1 cellular context compared by ENCODE assay signal in genomic region chr1:40059292-40059959, GRCh38.
TF ChIP-seq lines count a peak whose summit lies in the region.

No MANE protein-coding gene starts in this region.

TF ChIP-seq in K562, 482 proteins besides CTCF, POLR2A, EP300 and RAD21 (continued from another document and continues in another):
- TF ChIP-seq KDM4B (IDR thresholded peaks at IDR 0.05; ENCODE audit: borderline replicate concordance in 2 of 2, low read depth in 1 of 2): no peak
- TF ChIP-seq CSDE1 (IDR thresholded peaks at IDR 0.05): no peak
- no peak for TF ChIP-seq LARP7 (IDR thresholded peaks at IDR 0.05)
- TF ChIP-seq RUNX1 (IDR thresholded peaks at IDR 0.05; ENCODE audit: low read depth): no peak
- TF ChIP-seq ZNF778 (CRISPR knock-in tag; IDR thresholded peaks at IDR 0.05): no peak
- TF ChIP-seq CBX2 (IDR thresholded peaks at IDR 0.05; ENCODE audit: insufficient read depth, low read length, poor library complexity, severe bottlenecking): no peak
- TF ChIP-seq ZBTB9 (CRISPR knock-in tag; IDR thresholded peaks at IDR 0.05): no peak
- TF ChIP-seq BRD9 (IDR thresholded peaks at IDR 0.05; ENCODE audit: low read depth, partially characterized antibody): no peak
- no peak for TF ChIP-seq CLOCK (CRISPR knock-in tag; IDR thresholded peaks at IDR 0.05; ENCODE audit: borderline replicate concordance)
- TF ChIP-seq TSC22D4 (tag; IDR thresholded peaks at IDR 0.05): no peak
- no peak for TF ChIP-seq MED1 (CRISPR knock-in tag; IDR thresholded peaks at IDR 0.05; ENCODE audit: borderline replicate concordance)
- no peak for TF ChIP-seq RBM22 (IDR thresholded peaks at IDR 0.05; ENCODE audit: low read depth, low read length, poor library complexity, severe bottlenecking)
- no peak for TF ChIP-seq CGGBP1 (CRISPR knock-in tag; IDR thresholded peaks at IDR 0.05)
- peak; percentile 78 for TF ChIP-seq NEUROD1 (IDR thresholded peaks at IDR 0.05; ENCODE audit: borderline replicate concordance, low read depth, low read length, partially characterized antibody)
- TF ChIP-seq HEY1 (CRISPR knock-in tag; IDR thresholded peaks at IDR 0.05; ENCODE audit: borderline replicate concordance): no peak
- no peak for TF ChIP-seq GMEB1 (CRISPR knock-in tag; IDR thresholded peaks at IDR 0.05)
- TF ChIP-seq SAFB (IDR thresholded peaks at IDR 0.05; ENCODE audit: borderline replicate concordance, low read depth, low read length): no peak
- no peak for TF ChIP-seq NR2C1 (IDR thresholded peaks at IDR 0.05)
- TF ChIP-seq NR2C1 (tag; IDR thresholded peaks at IDR 0.05): no peak
- TF ChIP-seq ZNF449 (CRISPR knock-in tag; IDR thresholded peaks at IDR 0.05): no peak
- TF ChIP-seq FOXJ3 (CRISPR knock-in tag; IDR thresholded peaks at IDR 0.05): no peak
- TF ChIP-seq ZNF696 (CRISPR knock-in tag; conservative IDR thresholded peaks at IDR 0.05): no peak
- no peak for TF ChIP-seq ZNF561 (CRISPR knock-in tag; conservative IDR thresholded peaks at IDR 0.05)
- TF ChIP-seq HDGF (IDR thresholded peaks at IDR 0.05): no peak
- TF ChIP-seq MECOM (CRISPR knock-in tag; IDR thresholded peaks at IDR 0.05): no peak
- no peak for TF ChIP-seq ZNF551 (CRISPR knock-in tag; IDR thresholded peaks at IDR 0.05)
- no peak for TF ChIP-seq PREB (CRISPR knock-in tag; IDR thresholded peaks at IDR 0.05)
- peak; percentile 92; the same call in 1 of the 2 replicates for TF ChIP-seq RNF2 (IDR thresholded peaks at IDR 0.05)
- TF ChIP-seq STAT5B (CRISPR knock-in tag; IDR thresholded peaks at IDR 0.05): no peak
- TF ChIP-seq BACH1 (tag; IDR thresholded peaks at IDR 0.05): no peak
- TF ChIP-seq ZNF444 (CRISPR knock-in tag; IDR thresholded peaks at IDR 0.05): no peak
- TF ChIP-seq GABPA (tag; conservative IDR thresholded peaks at IDR 0.05; ENCODE audit: low read depth): peak; percentile 78
- TF ChIP-seq NKRF (IDR thresholded peaks at IDR 0.05; ENCODE audit: borderline replicate concordance): no peak
- TF ChIP-seq ETS1 (conservative IDR thresholded peaks at IDR 0.05; ENCODE audit: control insufficient read depth, low read depth, low read length): no peak
- TF ChIP-seq PTTG1 (tag; IDR thresholded peaks at IDR 0.05; ENCODE audit: low read depth): no peak
- TF ChIP-seq ZNF707 (CRISPR knock-in tag; conservative IDR thresholded peaks at IDR 0.05): no peak
- TF ChIP-seq NFATC3 (IDR thresholded peaks at IDR 0.05): no peak
- TF ChIP-seq ZNF311 (CRISPR knock-in tag; IDR thresholded peaks at IDR 0.05): no peak
- peak; percentile 86 for TF ChIP-seq SMARCC2 (IDR thresholded peaks at IDR 0.05; ENCODE audit: low read depth)
- no peak for TF ChIP-seq RBM25 (IDR thresholded peaks at IDR 0.05; ENCODE audit: low read depth, low read length, severe bottlenecking)
- TF ChIP-seq CC2D1A (IDR thresholded peaks at IDR 0.05): no peak
- TF ChIP-seq NR2F6 (CRISPR knock-in tag; IDR thresholded peaks at IDR 0.05): no peak
- TF ChIP-seq NRF1 (conservative IDR thresholded peaks at IDR 0.05 in 1 of 2, IDR thresholded peaks at IDR 0.05 in 1 of 2): no peak
- peak; percentile 82 for TF ChIP-seq ETV5 (CRISPR knock-in tag; IDR thresholded peaks at IDR 0.05; ENCODE audit: low read depth)
- no peak for TF ChIP-seq KAT2B (IDR thresholded peaks at IDR 0.05; ENCODE audit: low read depth, low read length)
- no peak for TF ChIP-seq HNRNPH1 (optimal IDR thresholded peaks at IDR 0.05; ENCODE audit: low read depth, low read length)
- TF ChIP-seq NCOA2 (IDR thresholded peaks at IDR 0.05; ENCODE audit: partially characterized antibody in 2 of 2): peak; percentile 7 to 36
- TF ChIP-seq ZNF318 (IDR thresholded peaks at IDR 0.05; ENCODE audit: borderline replicate concordance in 1 of 2, low read depth in 1 of 2): no peak
- no peak for TF ChIP-seq RBFOX2 (IDR thresholded peaks at IDR 0.05; ENCODE audit: low read depth, low read length)
- TF ChIP-seq NR3C1 (CRISPR knock-in tag; IDR thresholded peaks at IDR 0.05): no peak
- TF ChIP-seq GABPB2 (CRISPR knock-in tag; conservative IDR thresholded peaks at IDR 0.05): no peak
